In genomic region chr6:143936986-143937765, GRCh38 we compare ENCODE assay signal across 14 cellular contexts.
DNase-seq lines count a peak whose midpoint lies in the region; ATAC-seq, FAIRE-seq and TF ChIP-seq lines count a peak whose summit lies in the region.
"Had no signal": no experiment of that assay in that cellular context is flagged by ENCODE, and none has a peak within 500 bp of the region (broad histone marks: within the 10 kb centered on the region; RNA-seq: fewer than 3 reads in every experiment).

No MANE protein-coding gene starts in this region.

- no peak for TF ChIP-seq POLR2A in H1 (IDR thresholded peaks at IDR 0.05; ENCODE audit: control extremely low read depth in 1 of 2, low read depth in 2 of 2, low read length in 2 of 2)
- no peak for TF ChIP-seq POLR2A in heart left ventricle (IDR thresholded peaks at IDR 0.05)

- no peak overlapping the region for H3K4ac ChIP-seq in H1 (replicated peaks; ENCODE audit: insufficient read length, low read depth, low read length)
- H3K4ac ChIP-seq in mesendoderm (ENCODE audit: low read depth, low read length), result no peak overlapping the region

- POLR2A ChIA-PET in H1 (lab: Charles Lee; ENCODE audit: partially characterized antibody), result no interaction called here

- CTCF ChIA-PET in H1 (lab: Charles Lee; ENCODE audit: partially characterized antibody), result interaction anchor here (0.6 to 18.8 kb wide), 18 partner anchors 13 to 1449 kb away, joined by 3 to 591 read pairs (median 4); partner anchors contain the start of gene PLAGL1

- H3K36me3 ChIP-seq in HUES6 (ENCODE audit: control insufficient read depth, insufficient read depth, low read length), result no peaks in the 10 kb centered on the region
- no peaks in the 10 kb centered on the region for H3K36me3 ChIP-seq in H1 (ENCODE audit: control insufficient read depth in 2 of 4, insufficient read depth in 4 of 4, low read length in 3 of 4)
- H3K36me3 ChIP-seq in mesendoderm (ENCODE audit: control insufficient read depth, insufficient read depth, low read length), result no peaks in the 10 kb centered on the region
- H3K36me3 ChIP-seq in heart left ventricle, result no peaks in the 10 kb centered on the region

- H3K56ac ChIP-seq in H1 (replicated peaks; ENCODE audit: insufficient read length, low read depth, low read length), result no peak overlapping the region
- H3K56ac ChIP-seq in mesendoderm (ENCODE audit: low read length), result peak overlapping the region; percentile 42

- H3K79me2 ChIP-seq in H1 (ENCODE audit: control insufficient read depth in 1 of 2, insufficient read depth in 2 of 2, low read length in 2 of 2) (no peaks in the 10 kb centered on the region), mesendoderm (ENCODE audit: control insufficient read depth, insufficient read depth, low read length) (no peaks in the 10 kb centered on the region)

- H4K5ac ChIP-seq in H1 (ENCODE audit: insufficient read length, low read depth, low read length) (no peak overlapping the region), mesendoderm (ENCODE audit: low read length) (no peak overlapping the region)

- H2BK15ac ChIP-seq in H1 (ENCODE audit: low read length) (no peak overlapping the region), mesendoderm (replicated peaks; ENCODE audit: low read depth) (no peak overlapping the region)

- H3K4me1 ChIP-seq in HUES6 (ENCODE audit: control insufficient read depth, insufficient read depth, low read length), result peaks cover 22% of the 10 kb centered on the region
- H3K4me1 ChIP-seq in H1 (replicated peaks in 1 of 4; ENCODE audit: control insufficient read depth in 3 of 4, insufficient read depth in 4 of 4, low read length in 3 of 4), result peaks cover 2 to 18% (median 9%) of the 10 kb centered on the region in 4 experiments; a peak in 5 of 7 replicates
- H3K4me1 ChIP-seq in mesendoderm (ENCODE audit: control insufficient read depth, low read depth, low read length), result no peaks in the 10 kb centered on the region
- peaks cover 0 to 17% (median 0%) of the 10 kb centered on the region in 12 donors for H3K4me1 ChIP-seq in heart left ventricle

- intact Hi-C loops in heart left ventricle (cut with DNase I), result loop anchor here in 2 of 10 donors (5.0 kb wide), 1 partner anchor 75 kb away; no protein-coding TSS in a partner anchor

- TF ChIP-seq CTCF in H1 (IDR thresholded peaks at IDR 0.05; ENCODE audit: control extremely low read depth in 1 of 3, insufficient read depth in 1 of 3, low read depth in 1 of 3, low read length in 3 of 3) (no peak), heart left ventricle (IDR thresholded peaks at IDR 0.05) (no peak)

- no peaks in the 10 kb centered on the region for H3K27me3 ChIP-seq in HUES6 (ENCODE audit: control insufficient read depth, insufficient read depth, low read length)
- no peaks in the 10 kb centered on the region; a peak in 1 of 7 replicates for H3K27me3 ChIP-seq in H1 (replicated peaks in 1 of 4; ENCODE audit: control insufficient read depth in 3 of 4, extremely low read depth in 1 of 4, insufficient read depth in 3 of 4, low read length in 3 of 4)
- no peaks in the 10 kb centered on the region for H3K27me3 ChIP-seq in mesendoderm (ENCODE audit: insufficient read depth, low read length, poor library complexity)
- H3K27me3 ChIP-seq in heart left ventricle, result no peaks in the 10 kb centered on the region

- H3K23ac ChIP-seq in H1 (ENCODE audit: insufficient read length) (no peak overlapping the region), mesendoderm (ENCODE audit: low read length) (no peak overlapping the region)

- H2BK5ac ChIP-seq in H1 (ENCODE audit: low read depth, low read length), result no peak overlapping the region
- no peak overlapping the region for H2BK5ac ChIP-seq in mesendoderm (ENCODE audit: low read length)

- no peak for FAIRE-seq in H1 (lab: Jason Lieb, UNC)
- FAIRE-seq: D721Med had no signal

- H3K9ac ChIP-seq in HUES6 (ENCODE audit: low read length), result no peak overlapping the region
- no peak overlapping the region for H3K9ac ChIP-seq in H1 (replicated peaks in 1 of 4; ENCODE audit: extremely low read depth in 1 of 4, low read depth in 3 of 4, low read length in 3 of 4)
- H3K9ac ChIP-seq in mesendoderm (ENCODE audit: low read length), result no peak overlapping the region

- H3K9me3 ChIP-seq in HUES6 (ENCODE audit: control insufficient read depth, insufficient read depth, low read depth, low read length) (no peaks in the 10 kb centered on the region), H1 (ENCODE audit: insufficient read depth in 2 of 2, low read depth in 1 of 2, low read length in 1 of 2) (no peaks in the 10 kb centered on the region), heart left ventricle (peaks cover 0 to 7% (median 0%) of the 10 kb centered on the region in 12 donors)

- no peak for TF ChIP-seq RAD21 in H1 (IDR thresholded peaks at IDR 0.05 in 1 of 2, conservative IDR thresholded peaks at IDR 0.05 in 1 of 2; ENCODE audit: low read depth in 2 of 2, low read length in 2 of 2)

- no peaks in the 10 kb centered on the region for H4K20me1 ChIP-seq in H1 (replicated peaks in 1 of 2; ENCODE audit: control insufficient read depth in 1 of 2, insufficient read depth in 2 of 2, low read length in 2 of 2)

- no peak overlapping the region for H2BK120ac ChIP-seq in H1 (replicated peaks; ENCODE audit: low read depth, low read length)
- no peak overlapping the region for H2BK120ac ChIP-seq in mesendoderm (ENCODE audit: low read depth, low read length)

- 53% methylated on average over 6 of the region's 6 CpGs; no CpG with 5 or more reads in 1 of the 2 experiments for WGBS in H1 (ENCODE audit: extremely low coverage in 1 of 2, insufficient coverage in 1 of 2, insufficient read length in 1 of 2, insufficient replicate concordance in 2 of 2, low coverage in 1 of 2, low lambda C conversion rate in 2 of 2, missing lambda C conversion rate in 1 of 2), 2 experiments
- WGBS in mesendoderm (ENCODE audit: extremely low coverage, insufficient coverage, low lambda C conversion rate), result no CpG with 5 or more reads among the region's 6 CpGs
- 76 to 80% (median 79%) methylated on average over 6 of the region's 6 CpGs for WGBS in heart left ventricle, 4 donors

- no peak overlapping the region for H2AFZ ChIP-seq in H1 (ENCODE audit: low read length)

- H2AK5ac ChIP-seq in H1 (ENCODE audit: low read depth, low read length), result no peak overlapping the region
- no peak overlapping the region for H2AK5ac ChIP-seq in mesendoderm (ENCODE audit: low read length)

- TF ChIP-seq EP300 in H1 (IDR thresholded peaks at IDR 0.05; ENCODE audit: borderline replicate concordance in 1 of 2, low read depth in 2 of 2, low read length in 2 of 2), result no peak

- H4K91ac ChIP-seq in H1 (replicated peaks; ENCODE audit: insufficient read length, low read length), result no peak overlapping the region

- no peak overlapping the region for H2BK20ac ChIP-seq in H1 (ENCODE audit: low read length)

- H3K18ac ChIP-seq in H1 (ENCODE audit: extremely low read depth, low read length), result no peak overlapping the region; the same call in 1 of the 2 replicates
- H3K18ac ChIP-seq in mesendoderm (ENCODE audit: low read length), result no peak overlapping the region

- H3K4me2 ChIP-seq in H1 (ENCODE audit: insufficient read depth in 1 of 2, low read depth in 2 of 2, low read length in 2 of 2) (peak overlapping the region; percentile 34 to 51; a peak in 3 of 4 replicates), mesendoderm (ENCODE audit: low read length) (no peak overlapping the region)

- H3K79me1 ChIP-seq in H1 (ENCODE audit: low read depth, low read length) (no peaks in the 10 kb centered on the region), mesendoderm (ENCODE audit: low read length) (no peaks in the 10 kb centered on the region)

- H3K27ac ChIP-seq in HUES6 (ENCODE audit: low read depth, low read length), result peak overlapping the region; percentile 11; the same call in 1 of the 2 replicates
- H3K27ac ChIP-seq in H1 (ENCODE audit: low read depth, low read length), result no peak overlapping the region
- no peak overlapping the region for H3K27ac ChIP-seq in mesendoderm (ENCODE audit: low read depth, low read length)
- H3K27ac ChIP-seq in heart left ventricle, result peak overlapping the region in 1 of 12 donors; percentile 35

- H3K14ac ChIP-seq in H1 (ENCODE audit: insufficient read length), result no peak overlapping the region

- H3K23me2 ChIP-seq in H1 (ENCODE audit: low read depth, low read length), result no peaks in the 10 kb centered on the region

- H4K8ac ChIP-seq in H1 (ENCODE audit: extremely low read depth, insufficient read depth, low read length) (no peak overlapping the region), mesendoderm (ENCODE audit: low read depth, low read length) (no peak overlapping the region)

- no peak overlapping the region for H2BK12ac ChIP-seq in H1 (ENCODE audit: low read depth, low read length)

- ATAC-seq in GM19035 (IDR thresholded peaks at IDR 0.05; ENCODE audit: unreplicated experiment), result no peak
- no peak for ATAC-seq in heart left ventricle

- H3K4me3 ChIP-seq in HUES6 (ENCODE audit: low read depth, low read length) (no peak overlapping the region), H1 (ENCODE audit: extremely low read depth in 1 of 4, insufficient read depth in 2 of 4, low read depth in 3 of 4, low read length in 4 of 4) (peak overlapping the region in 1 of 4 experiments; percentile 21; a peak in 3 of 8 replicates), mesendoderm (ENCODE audit: low read length) (no peak overlapping the region), heart left ventricle (no peak overlapping the region)

- DNase-seq in NOMO-1 treated with DMSO at 0.1 percent for 48 hours (lab: John Stamatoyannopoulos, UW; ENCODE audit: unreplicated experiment), result peak; percentile 20
- no peak for DNase-seq in H1 (ENCODE audit: low read depth in 1 of 2, low spot score in 2 of 2)
- no peak for DNase-seq in mesendoderm
- DNase-seq in COR-L47 (lab: John Stamatoyannopoulos, UW), result no peak
- no peak for DNase-seq in NCI-H1436 (lab: John Stamatoyannopoulos, UW)
- no peak for DNase-seq in heart left ventricle
- DNase-seq: CD4-positive, alpha-beta T cell; GOT3; NCI-H2029; NCI-H510A; T-helper 1 cell had no signal

TF ChIP-seq in H1, 55 proteins besides CTCF, POLR2A, EP300 and RAD21 (continues in another document):
- TF ChIP-seq CTBP2 (IDR thresholded peaks at IDR 0.05; ENCODE audit: borderline replicate concordance, insufficient read depth, insufficient read length, low read length) (no peak), E2F6 (IDR thresholded peaks at IDR 0.05) (no peak), RXRA (IDR thresholded peaks at IDR 0.05; ENCODE audit: insufficient read depth, low read depth, low read length) (no peak), KDM1A (IDR thresholded peaks at IDR 0.05; ENCODE audit: borderline replicate concordance, low read length) (no peak), JUND (IDR thresholded peaks at IDR 0.05; ENCODE audit: low read length) (no peak)
- TF ChIP-seq, protein P1, sequence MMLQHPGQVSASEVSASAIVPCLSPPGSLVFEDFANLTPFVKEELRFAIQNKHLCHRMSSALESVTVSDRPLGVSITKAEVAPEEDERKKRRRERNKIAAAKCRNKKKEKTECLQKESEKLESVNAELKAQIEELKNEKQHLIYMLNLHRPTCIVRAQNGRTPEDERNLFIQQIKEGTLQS (IDR thresholded peaks at IDR 0.05; ENCODE audit: insufficient read depth, low read depth, low read length), result no peak
